ENCODE assay signal across 1 cellular context in the genomic region with DNA sequence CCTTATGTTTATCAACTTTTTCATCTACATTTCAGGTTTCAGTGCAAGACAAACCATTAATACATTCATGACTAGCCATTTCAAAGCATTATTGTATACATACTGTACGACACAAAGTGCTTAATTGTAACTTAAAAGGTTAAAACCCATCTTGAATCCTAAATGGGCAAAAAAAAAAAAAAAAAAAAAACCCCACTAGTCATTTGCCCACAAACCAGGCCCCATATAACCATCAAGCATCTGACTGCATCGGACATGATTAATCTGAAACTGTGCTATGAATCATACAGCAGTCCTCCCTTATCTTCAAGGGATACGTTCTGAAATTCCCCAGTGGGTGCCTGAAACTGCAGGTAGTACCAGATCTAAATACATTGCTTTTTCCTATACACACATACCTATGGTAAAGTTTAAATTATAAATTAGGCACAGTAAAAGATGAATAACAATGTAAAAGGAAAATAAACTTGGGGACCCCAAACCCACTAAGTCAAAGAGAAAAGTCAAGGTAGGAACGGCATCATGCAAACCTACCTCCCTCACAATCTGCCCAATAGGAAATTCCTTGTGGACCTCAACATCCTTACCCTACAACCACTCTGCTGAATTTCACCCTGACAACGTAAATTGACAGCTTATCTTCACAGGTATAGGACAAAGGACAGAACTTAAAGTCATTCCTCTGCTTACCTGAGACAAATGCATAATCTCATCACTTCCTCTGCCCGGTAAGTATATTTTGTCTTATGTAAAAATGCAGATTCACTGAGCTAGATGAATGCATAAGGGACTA.
A peak's percentile ranks its signal among the peaks of the same experiment; 100 is the strongest.
TF ChIP-seq lines count a peak whose summit lies in the region.

No MANE protein-coding gene starts in this region.

TF ChIP-seq in GM12878, 131 proteins besides CTCF, POLR2A, EP300 and RAD21 (continued from another document and continues in another):
- TF ChIP-seq, protein P1, sequence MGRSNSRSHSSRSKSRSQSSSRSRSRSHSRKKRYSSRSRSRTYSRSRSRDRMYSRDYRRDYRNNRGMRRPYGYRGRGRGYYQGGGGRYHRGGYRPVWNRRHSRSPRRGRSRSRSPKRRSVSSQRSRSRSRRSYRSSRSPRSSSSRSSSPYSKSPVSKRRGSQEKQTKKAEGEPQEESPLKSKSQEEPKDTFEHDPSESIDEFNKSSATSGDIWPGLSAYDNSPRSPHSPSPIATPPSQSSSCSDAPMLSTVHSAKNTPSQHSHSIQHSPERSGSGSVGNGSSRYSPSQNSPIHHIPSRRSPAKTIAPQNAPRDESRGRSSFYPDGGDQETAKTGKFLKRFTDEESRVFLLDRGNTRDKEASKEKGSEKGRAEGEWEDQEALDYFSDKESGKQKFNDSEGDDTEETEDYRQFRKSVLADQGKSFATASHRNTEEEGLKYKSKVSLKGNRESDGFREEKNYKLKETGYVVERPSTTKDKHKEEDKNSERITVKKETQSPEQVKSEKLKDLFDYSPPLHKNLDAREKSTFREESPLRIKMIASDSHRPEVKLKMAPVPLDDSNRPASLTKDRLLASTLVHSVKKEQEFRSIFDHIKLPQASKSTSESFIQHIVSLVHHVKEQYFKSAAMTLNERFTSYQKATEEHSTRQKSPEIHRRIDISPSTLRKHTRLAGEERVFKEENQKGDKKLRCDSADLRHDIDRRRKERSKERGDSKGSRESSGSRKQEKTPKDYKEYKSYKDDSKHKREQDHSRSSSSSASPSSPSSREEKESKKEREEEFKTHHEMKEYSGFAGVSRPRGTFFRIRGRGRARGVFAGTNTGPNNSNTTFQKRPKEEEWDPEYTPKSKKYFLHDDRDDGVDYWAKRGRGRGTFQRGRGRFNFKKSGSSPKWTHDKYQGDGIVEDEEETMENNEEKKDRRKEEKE (IDR thresholded peaks at IDR 0.05) = no peak
- peak; percentile 59; the same call in 1 of the 2 replicates for TF ChIP-seq BMI1 (IDR thresholded peaks at IDR 0.05; ENCODE audit: borderline replicate concordance)
- no peak for TF ChIP-seq DPF2 (IDR thresholded peaks at IDR 0.05)
- no peak for TF ChIP-seq NFXL1 (IDR thresholded peaks at IDR 0.05; ENCODE audit: borderline replicate concordance)
- peak; percentile 69 for TF ChIP-seq EED (IDR thresholded peaks at IDR 0.05; ENCODE audit: low read depth)
- TF ChIP-seq SP1 (IDR thresholded peaks at IDR 0.05; ENCODE audit: low read depth, low read length) = peak; percentile 35
- no peak for TF ChIP-seq WRNIP1 (IDR thresholded peaks at IDR 0.05; ENCODE audit: borderline replicate concordance, low read depth, low read length)
- peak; percentile 95 for TF ChIP-seq MTA2 (IDR thresholded peaks at IDR 0.05; ENCODE audit: low read depth)
- peak; percentile 79; the same call in 1 of the 2 replicates for TF ChIP-seq MEF2A (IDR thresholded peaks at IDR 0.05; ENCODE audit: insufficient read depth, low read depth, low read length)
- TF ChIP-seq KDM1A (IDR thresholded peaks at IDR 0.05; ENCODE audit: borderline replicate concordance) = no peak
- TF ChIP-seq, protein P2, sequence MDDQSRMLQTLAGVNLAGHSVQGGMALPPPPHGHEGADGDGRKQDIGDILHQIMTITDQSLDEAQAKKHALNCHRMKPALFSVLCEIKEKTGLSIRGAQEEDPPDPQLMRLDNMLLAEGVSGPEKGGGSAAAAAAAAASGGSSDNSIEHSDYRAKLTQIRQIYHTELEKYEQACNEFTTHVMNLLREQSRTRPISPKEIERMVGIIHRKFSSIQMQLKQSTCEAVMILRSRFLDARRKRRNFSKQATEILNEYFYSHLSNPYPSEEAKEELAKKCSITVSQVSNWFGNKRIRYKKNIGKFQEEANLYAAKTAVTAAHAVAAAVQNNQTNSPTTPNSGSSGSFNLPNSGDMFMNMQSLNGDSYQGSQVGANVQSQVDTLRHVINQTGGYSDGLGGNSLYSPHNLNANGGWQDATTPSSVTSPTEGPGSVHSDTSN (IDR thresholded peaks at IDR 0.05; ENCODE audit: insufficient replicate concordance, low read depth, low read length) = peak; percentile 72
- TF ChIP-seq, protein P3, sequence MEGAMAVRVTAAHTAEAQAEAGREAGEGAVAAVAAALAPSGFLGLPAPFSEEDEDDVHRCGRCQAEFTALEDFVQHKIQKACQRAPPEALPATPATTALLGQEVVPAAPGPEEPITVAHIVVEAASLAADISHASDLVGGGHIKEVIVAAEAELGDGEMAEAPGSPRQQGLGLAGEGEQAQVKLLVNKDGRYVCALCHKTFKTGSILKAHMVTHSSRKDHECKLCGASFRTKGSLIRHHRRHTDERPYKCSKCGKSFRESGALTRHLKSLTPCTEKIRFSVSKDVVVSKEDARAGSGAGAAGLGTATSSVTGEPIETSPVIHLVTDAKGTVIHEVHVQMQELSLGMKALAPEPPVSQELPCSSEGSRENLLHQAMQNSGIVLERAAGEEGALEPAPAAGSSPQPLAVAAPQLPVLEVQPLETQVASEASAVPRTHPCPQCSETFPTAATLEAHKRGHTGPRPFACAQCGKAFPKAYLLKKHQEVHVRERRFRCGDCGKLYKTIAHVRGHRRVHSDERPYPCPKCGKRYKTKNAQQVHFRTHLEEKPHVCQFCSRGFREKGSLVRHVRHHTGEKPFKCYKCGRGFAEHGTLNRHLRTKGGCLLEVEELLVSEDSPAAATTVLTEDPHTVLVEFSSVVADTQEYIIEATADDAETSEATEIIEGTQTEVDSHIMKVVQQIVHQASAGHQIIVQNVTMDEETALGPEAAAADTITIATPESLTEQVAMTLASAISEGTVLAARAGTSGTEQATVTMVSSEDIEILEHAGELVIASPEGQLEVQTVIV (IDR thresholded peaks at IDR 0.05; ENCODE audit: borderline replicate concordance, partially characterized antibody) = no peak
- TF ChIP-seq, protein P4, sequence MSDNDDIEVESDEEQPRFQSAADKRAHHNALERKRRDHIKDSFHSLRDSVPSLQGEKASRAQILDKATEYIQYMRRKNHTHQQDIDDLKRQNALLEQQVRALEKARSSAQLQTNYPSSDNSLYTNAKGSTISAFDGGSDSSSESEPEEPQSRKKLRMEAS (IDR thresholded peaks at IDR 0.05; ENCODE audit: low read depth, low read length) = no peak
- TF ChIP-seq NBN (IDR thresholded peaks at IDR 0.05) = peak; percentile 85
- TF ChIP-seq, protein P5, sequence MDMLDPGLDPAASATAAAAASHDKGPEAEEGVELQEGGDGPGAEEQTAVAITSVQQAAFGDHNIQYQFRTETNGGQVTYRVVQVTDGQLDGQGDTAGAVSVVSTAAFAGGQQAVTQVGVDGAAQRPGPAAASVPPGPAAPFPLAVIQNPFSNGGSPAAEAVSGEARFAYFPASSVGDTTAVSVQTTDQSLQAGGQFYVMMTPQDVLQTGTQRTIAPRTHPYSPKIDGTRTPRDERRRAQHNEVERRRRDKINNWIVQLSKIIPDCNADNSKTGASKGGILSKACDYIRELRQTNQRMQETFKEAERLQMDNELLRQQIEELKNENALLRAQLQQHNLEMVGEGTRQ (IDR thresholded peaks at IDR 0.05; ENCODE audit: borderline replicate concordance, low read depth, low read length) = no peak
- TF ChIP-seq IRF4 (IDR thresholded peaks at IDR 0.05; ENCODE audit: low read depth, low read length) = peak; percentile 77
- TF ChIP-seq SMAD1 (IDR thresholded peaks at IDR 0.05; ENCODE audit: low read depth, partially characterized antibody) = peak; percentile 56
- TF ChIP-seq RUNX3 (IDR thresholded peaks at IDR 0.05; ENCODE audit: low read length) = peak; percentile 94
- peak; percentile 9; the same call in 1 of the 2 replicates for TF ChIP-seq RAD51 (IDR thresholded peaks at IDR 0.05)
- no peak for TF ChIP-seq PML (IDR thresholded peaks at IDR 0.05; ENCODE audit: low read length)
- no peak for TF ChIP-seq RELA (IDR thresholded peaks at IDR 0.05; ENCODE audit: borderline replicate concordance, partially characterized antibody)
- no peak for TF ChIP-seq ESRRA (IDR thresholded peaks at IDR 0.05; ENCODE audit: low read length)
- TF ChIP-seq, protein P6, sequence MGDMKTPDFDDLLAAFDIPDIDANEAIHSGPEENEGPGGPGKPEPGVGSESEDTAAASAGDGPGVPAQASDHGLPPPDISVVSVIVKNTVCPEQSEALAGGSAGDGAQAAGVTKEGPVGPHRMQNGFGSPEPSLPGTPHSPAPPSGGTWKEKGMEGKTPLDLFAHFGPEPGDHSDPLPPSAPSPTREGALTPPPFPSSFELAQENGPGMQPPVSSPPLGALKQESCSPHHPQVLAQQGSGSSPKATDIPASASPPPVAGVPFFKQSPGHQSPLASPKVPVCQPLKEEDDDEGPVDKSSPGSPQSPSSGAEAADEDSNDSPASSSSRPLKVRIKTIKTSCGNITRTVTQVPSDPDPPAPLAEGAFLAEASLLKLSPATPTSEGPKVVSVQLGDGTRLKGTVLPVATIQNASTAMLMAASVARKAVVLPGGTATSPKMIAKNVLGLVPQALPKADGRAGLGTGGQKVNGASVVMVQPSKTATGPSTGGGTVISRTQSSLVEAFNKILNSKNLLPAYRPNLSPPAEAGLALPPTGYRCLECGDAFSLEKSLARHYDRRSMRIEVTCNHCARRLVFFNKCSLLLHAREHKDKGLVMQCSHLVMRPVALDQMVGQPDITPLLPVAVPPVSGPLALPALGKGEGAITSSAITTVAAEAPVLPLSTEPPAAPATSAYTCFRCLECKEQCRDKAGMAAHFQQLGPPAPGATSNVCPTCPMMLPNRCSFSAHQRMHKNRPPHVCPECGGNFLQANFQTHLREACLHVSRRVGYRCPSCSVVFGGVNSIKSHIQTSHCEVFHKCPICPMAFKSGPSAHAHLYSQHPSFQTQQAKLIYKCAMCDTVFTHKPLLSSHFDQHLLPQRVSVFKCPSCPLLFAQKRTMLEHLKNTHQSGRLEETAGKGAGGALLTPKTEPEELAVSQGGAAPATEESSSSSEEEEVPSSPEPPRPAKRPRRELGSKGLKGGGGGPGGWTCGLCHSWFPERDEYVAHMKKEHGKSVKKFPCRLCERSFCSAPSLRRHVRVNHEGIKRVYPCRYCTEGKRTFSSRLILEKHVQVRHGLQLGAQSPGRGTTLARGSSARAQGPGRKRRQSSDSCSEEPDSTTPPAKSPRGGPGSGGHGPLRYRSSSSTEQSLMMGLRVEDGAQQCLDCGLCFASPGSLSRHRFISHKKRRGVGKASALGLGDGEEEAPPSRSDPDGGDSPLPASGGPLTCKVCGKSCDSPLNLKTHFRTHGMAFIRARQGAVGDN (IDR thresholded peaks at IDR 0.05) = no peak
- TF ChIP-seq, protein P7, sequence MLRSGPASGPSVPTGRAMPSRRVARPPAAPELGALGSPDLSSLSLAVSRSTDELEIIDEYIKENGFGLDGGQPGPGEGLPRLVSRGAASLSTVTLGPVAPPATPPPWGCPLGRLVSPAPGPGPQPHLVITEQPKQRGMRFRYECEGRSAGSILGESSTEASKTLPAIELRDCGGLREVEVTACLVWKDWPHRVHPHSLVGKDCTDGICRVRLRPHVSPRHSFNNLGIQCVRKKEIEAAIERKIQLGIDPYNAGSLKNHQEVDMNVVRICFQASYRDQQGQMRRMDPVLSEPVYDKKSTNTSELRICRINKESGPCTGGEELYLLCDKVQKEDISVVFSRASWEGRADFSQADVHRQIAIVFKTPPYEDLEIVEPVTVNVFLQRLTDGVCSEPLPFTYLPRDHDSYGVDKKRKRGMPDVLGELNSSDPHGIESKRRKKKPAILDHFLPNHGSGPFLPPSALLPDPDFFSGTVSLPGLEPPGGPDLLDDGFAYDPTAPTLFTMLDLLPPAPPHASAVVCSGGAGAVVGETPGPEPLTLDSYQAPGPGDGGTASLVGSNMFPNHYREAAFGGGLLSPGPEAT (IDR thresholded peaks at IDR 0.05; ENCODE audit: low read depth) = peak; percentile 88; the same call in 1 of the 2 replicates
- no peak for TF ChIP-seq RCOR1 (conservative IDR thresholded peaks at IDR 0.05; ENCODE audit: low read depth, low read length)
- TF ChIP-seq KLF5 (IDR thresholded peaks at IDR 0.05; ENCODE audit: partially characterized antibody) = no peak
- TF ChIP-seq GATAD2B (conservative IDR thresholded peaks at IDR 0.05; ENCODE audit: low read depth) = no peak
- no peak for TF ChIP-seq STAT3 (IDR thresholded peaks at IDR 0.05; ENCODE audit: low read depth, low read length)
- TF ChIP-seq NRF1 (conservative IDR thresholded peaks at IDR 0.05; ENCODE audit: low read depth, low read length) = no peak
- no peak for TF ChIP-seq MYB (IDR thresholded peaks at IDR 0.05; ENCODE audit: borderline replicate concordance, low read depth, low read length)
- TF ChIP-seq RFX5 (IDR thresholded peaks at IDR 0.05; ENCODE audit: low read depth, low read length) = no peak
- peak; percentile 93 for TF ChIP-seq JUNB (IDR thresholded peaks at IDR 0.05)
- TF ChIP-seq SREBF1 (IDR thresholded peaks at IDR 0.05; ENCODE audit: low read length) = no peak
- 0 out of 4 replicates have a peak, but pooled peaks of 1 of the 2 experiments have one; percentile 42 for TF ChIP-seq SRF (IDR thresholded peaks at IDR 0.05; ENCODE audit: low read depth in 2 of 2, low read length in 2 of 2)
- no peak for TF ChIP-seq POLR2AphosphoS2 (IDR thresholded peaks at IDR 0.05; ENCODE audit: low read depth, low read length)
- TF ChIP-seq BCL11A (IDR thresholded peaks at IDR 0.05; ENCODE audit: low read depth, low read length) = peak; percentile 94
- TF ChIP-seq CREM (IDR thresholded peaks at IDR 0.05; ENCODE audit: low read depth) = peak; percentile 65; the same call in 1 of the 2 replicates
- TF ChIP-seq, protein P8, sequence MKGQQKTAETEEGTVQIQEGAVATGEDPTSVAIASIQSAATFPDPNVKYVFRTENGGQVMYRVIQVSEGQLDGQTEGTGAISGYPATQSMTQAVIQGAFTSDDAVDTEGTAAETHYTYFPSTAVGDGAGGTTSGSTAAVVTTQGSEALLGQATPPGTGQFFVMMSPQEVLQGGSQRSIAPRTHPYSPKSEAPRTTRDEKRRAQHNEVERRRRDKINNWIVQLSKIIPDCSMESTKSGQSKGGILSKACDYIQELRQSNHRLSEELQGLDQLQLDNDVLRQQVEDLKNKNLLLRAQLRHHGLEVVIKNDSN (IDR thresholded peaks at IDR 0.05; ENCODE audit: borderline replicate concordance, extremely low read length, insufficient read depth, low read depth, low read length) = no peak
- peak; percentile 61 for TF ChIP-seq IKZF1 (conservative IDR thresholded peaks at IDR 0.05)
- TF ChIP-seq, protein P9, sequence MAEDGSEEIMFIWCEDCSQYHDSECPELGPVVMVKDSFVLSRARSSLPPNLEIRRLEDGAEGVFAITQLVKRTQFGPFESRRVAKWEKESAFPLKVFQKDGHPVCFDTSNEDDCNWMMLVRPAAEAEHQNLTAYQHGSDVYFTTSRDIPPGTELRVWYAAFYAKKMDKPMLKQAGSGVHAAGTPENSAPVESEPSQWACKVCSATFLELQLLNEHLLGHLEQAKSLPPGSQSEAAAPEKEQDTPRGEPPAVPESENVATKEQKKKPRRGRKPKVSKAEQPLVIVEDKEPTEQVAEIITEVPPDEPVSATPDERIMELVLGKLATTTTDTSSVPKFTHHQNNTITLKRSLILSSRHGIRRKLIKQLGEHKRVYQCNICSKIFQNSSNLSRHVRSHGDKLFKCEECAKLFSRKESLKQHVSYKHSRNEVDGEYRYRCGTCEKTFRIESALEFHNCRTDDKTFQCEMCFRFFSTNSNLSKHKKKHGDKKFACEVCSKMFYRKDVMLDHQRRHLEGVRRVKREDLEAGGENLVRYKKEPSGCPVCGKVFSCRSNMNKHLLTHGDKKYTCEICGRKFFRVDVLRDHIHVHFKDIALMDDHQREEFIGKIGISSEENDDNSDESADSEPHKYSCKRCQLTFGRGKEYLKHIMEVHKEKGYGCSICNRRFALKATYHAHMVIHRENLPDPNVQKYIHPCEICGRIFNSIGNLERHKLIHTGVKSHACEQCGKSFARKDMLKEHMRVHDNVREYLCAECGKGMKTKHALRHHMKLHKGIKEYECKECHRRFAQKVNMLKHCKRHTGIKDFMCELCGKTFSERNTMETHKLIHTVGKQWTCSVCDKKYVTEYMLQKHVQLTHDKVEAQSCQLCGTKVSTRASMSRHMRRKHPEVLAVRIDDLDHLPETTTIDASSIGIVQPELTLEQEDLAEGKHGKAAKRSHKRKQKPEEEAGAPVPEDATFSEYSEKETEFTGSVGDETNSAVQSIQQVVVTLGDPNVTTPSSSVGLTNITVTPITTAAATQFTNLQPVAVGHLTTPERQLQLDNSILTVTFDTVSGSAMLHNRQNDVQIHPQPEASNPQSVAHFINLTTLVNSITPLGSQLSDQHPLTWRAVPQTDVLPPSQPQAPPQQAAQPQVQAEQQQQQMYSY (CRISPR knock-in tag; IDR thresholded peaks at IDR 0.05) = no peak
- peak; percentile 83 to 87 for TF ChIP-seq IKZF2 (IDR thresholded peaks at IDR 0.05)
